In genomic region chr1:46179138-46180081, GRCh38 we compare ENCODE assay signal across 8 cellular contexts. TPM values are rescaled to one million over a fixed set of nuclear protein-coding genes. Genes with fewer than 3 reads are reported as not detected.
A peak's percentile ranks its signal among the peaks of the same experiment; 100 is the strongest.
DNase-seq lines count a peak whose midpoint lies in the region; ATAC-seq, FAIRE-seq and TF ChIP-seq lines count a peak whose summit lies in the region.

No MANE protein-coding gene starts in this region.

- TF ChIP-seq CTCF in D721Med (IDR thresholded peaks at IDR 0.05; ENCODE audit: insufficient read depth, missing control alignments), result peak; percentile 99
- peak; percentile 91 for TF ChIP-seq CTCF in WI38 (IDR thresholded peaks at IDR 0.05; ENCODE audit: low read depth, low read length)
- peak; percentile 93 for TF ChIP-seq CTCF in kidney epithelial cell (IDR thresholded peaks at IDR 0.05; ENCODE audit: insufficient read depth, low read length, poor library complexity, severe bottlenecking)

- DNase-seq in D721Med (ENCODE audit: insufficient read length, low spot score), result peak; percentile 90
- peak; percentile 85 for DNase-seq in NCI-H2196 treated with DMSO at 0.1 percent for 48 hours (lab: John Stamatoyannopoulos, UW; ENCODE audit: unreplicated experiment)
- peak in 57 of 61 donors; percentile 8 to 92 (median 58) for DNase-seq in caudate nucleus (lab: John Stamatoyannopoulos, UW)
- DNase-seq in kidney epithelial cell (ENCODE audit: low read depth), result no peak
- DNase-seq in stimulated activated CD4-positive, alpha-beta T cell treated with anti-CD3 and anti-CD28 coated beads, Interleukin-1b, Interleukin-23, amount 100 ng/mL, for 24 hours (ENCODE audit: low read depth in 4 of 4, low spot score in 1 of 4), result peak; percentile 41 to 49 (median 44)

- no peak overlapping the region for H3K4me3 ChIP-seq in WI38 (ENCODE audit: low read depth, low read length)
- no peak overlapping the region for H3K4me3 ChIP-seq in kidney epithelial cell (ENCODE audit: low read depth, low read length)

- H3K27me3 ChIP-seq in kidney epithelial cell (ENCODE audit: control insufficient read depth, insufficient read depth, low read length), result no peaks in the 10 kb centered on the region

- ATAC-seq in HG02623 (IDR thresholded peaks at IDR 0.05; ENCODE audit: unreplicated experiment) (peak; percentile 58), HG03460 (IDR thresholded peaks at IDR 0.05; ENCODE audit: unreplicated experiment) (no peak)

- FAIRE-seq in D721Med (lab: Jason Lieb, UNC), result no peak

- H3K36me3 ChIP-seq in kidney epithelial cell (ENCODE audit: control insufficient read depth, insufficient read depth, low read length), result no peaks in the 10 kb centered on the region

- H3K27ac ChIP-seq in caudate nucleus (ENCODE audit: low read depth, low read length), result no peak overlapping the region

RNA-seq across cellular contexts. Expression of gene P3R3URF, which starts 3.1 kb away (rescaled TPM):
- total RNA-seq in kidney epithelial cell, result not detected in 2 replicates

RNA-seq across cellular contexts. Expression of gene TSPAN1, which starts 4.5 kb away (rescaled TPM):
- 52.7 and 68.5 TPM in 2 replicates for total RNA-seq in kidney epithelial cell

RNA-seq across cellular contexts. Expression of gene POMGNT1, which starts 18.8 kb away (rescaled TPM):
- total RNA-seq in kidney epithelial cell, result 96.9 and 103 TPM in 2 replicates

RNA-seq across cellular contexts. Expression of gene LURAP1, which starts 23.7 kb away (rescaled TPM):
- total RNA-seq in kidney epithelial cell, result 1.6 and 1.7 TPM in 2 replicates

RNA-seq across cellular contexts. Expression of gene PIK3R3, which starts 47.0 kb away (rescaled TPM):
- total RNA-seq in kidney epithelial cell, result 5.4 and 7.4 TPM in 2 replicates
